24 cellular contexts compared by ENCODE assay signal in the genomic region with DNA sequence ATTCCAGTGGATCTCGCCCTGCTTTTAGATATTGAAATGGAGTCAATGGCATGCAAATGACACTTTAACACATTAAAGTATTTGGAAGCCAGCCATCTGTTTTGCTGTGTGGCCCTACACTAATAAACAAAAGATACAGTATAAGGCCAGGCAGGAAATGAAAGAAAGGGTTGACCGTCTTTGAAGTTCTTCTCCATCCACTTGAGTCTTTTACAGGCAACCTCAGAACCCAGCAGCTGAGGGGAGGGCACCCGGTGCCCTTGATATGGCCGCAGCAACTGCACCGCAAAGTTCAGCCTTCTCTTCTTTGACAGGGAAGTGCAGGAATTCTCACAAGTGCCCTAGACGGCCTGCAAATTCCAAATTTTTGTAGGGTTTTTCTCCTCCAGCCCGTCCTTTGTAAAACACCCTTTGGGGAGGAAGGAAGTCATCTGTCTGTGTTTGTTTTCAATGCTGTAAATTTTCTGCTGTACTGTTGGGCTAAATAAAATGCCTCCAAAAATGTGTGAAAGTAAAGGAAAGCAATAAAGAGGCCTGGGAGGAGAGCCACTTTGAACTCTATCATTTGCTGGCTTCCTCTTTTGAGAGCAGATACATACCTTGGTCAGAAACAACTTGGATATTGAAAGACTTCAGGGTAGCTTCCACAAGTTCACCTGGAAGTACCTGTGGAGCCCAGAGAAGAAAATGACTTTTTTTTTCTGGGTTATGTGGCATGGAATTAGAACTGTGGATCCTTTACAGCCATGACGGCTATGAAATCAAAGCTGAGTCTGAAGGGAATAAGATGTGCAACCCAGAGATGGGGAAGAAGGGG. TPM values are rescaled to one million over a fixed set of nuclear protein-coding genes. Genes with fewer than 3 reads are reported as not detected.
A peak's percentile ranks its signal among the peaks of the same experiment; 100 is the strongest.
DNase-seq lines count a peak whose midpoint lies in the region; ATAC-seq and TF ChIP-seq lines count a peak whose summit lies in the region.
"Had no signal": no experiment of that assay in that cellular context is flagged by ENCODE, and none has a peak within 500 bp of the region (broad histone marks: within the 10 kb centered on the region; RNA-seq: fewer than 3 reads in every experiment).

No MANE protein-coding gene starts in this region.

- H3K9me3 ChIP-seq in BLaER1 (peaks cover 32% of the 10 kb centered on the region), HAP-1 (no peaks in the 10 kb centered on the region), Panc1 (ENCODE audit: control insufficient read depth, insufficient read depth, low read depth, low read length) (no peaks in the 10 kb centered on the region)
- H3K9me3 ChIP-seq: upper lobe of right lung had no signal

- intact Hi-C loops in Panc1 (cut with micrococcal nuclease; ENCODE audit: unreplicated experiment) = loop anchor here (10.0 kb wide), 1 partner anchor 57 kb away; no protein-coding TSS in a partner anchor
- intact Hi-C loops in left cardiac atrium (cut with DNase I) = no loop called here

- no peaks in the 10 kb centered on the region for H4K20me1 ChIP-seq in BLaER1

- H3K9me3 Mint-ChIP-seq in natural killer cell treated with Interleukin-12 subunit alpha and Interleukin-12 subunit beta and Interleukin-15 and Interleukin-18, amount 100 ng/mL, for 72 hours = no peaks in the 10 kb centered on the region
- H3K9me3 Mint-ChIP-seq in HFFc6 = no peaks in the 10 kb centered on the region
- H3K9me3 Mint-ChIP-seq: stimulated activated memory B cell treated with anti-CD40 and anti-IgM and Interleukin-4, amounts not matched to agents 10 μg/mL and 1 μg/mL and 100 μg/mL, for 72 hours had no signal

- H3K4me1 ChIP-seq in BLaER1 = peaks cover 10% of the 10 kb centered on the region
- H3K4me1 ChIP-seq in HAP-1 = peaks cover 17% of the 10 kb centered on the region
- H3K4me1 ChIP-seq in Panc1 (ENCODE audit: control insufficient read depth, insufficient read depth, low read length) = peaks cover 51% of the 10 kb centered on the region
- H3K4me1 ChIP-seq: upper lobe of right lung had no signal

- CTCF ChIA-PET in Panc1 (lab: Charles Lee) = interaction anchor here (0.6 to 1.5 kb wide), 3 partner anchors 16 to 231 kb away, joined by 3 to 8 read pairs (median 7); no protein-coding TSS in a partner anchor

- H3K4me3 ChIP-seq in BLaER1 (no peak overlapping the region), HAP-1 (no peak overlapping the region), Panc1 (ENCODE audit: low read depth in 2 of 2, low read length in 2 of 2) (no peak overlapping the region)
- H3K4me3 ChIP-seq: hepatocyte, upper lobe of right lung had no signal

- TF ChIP-seq CTCF in Panc1 (IDR thresholded peaks at IDR 0.05) (no peak), HFFc6 (IDR thresholded peaks at IDR 0.05) (no peak)

- H3K27me3 Mint-ChIP-seq in natural killer cell treated with Interleukin-12 subunit alpha and Interleukin-12 subunit beta and Interleukin-15 and Interleukin-18, amount 100 ng/mL, for 72 hours = peaks cover 52 to 62% of the 10 kb centered on the region in 2 donors
- peaks cover 34% of the 10 kb centered on the region for H3K27me3 Mint-ChIP-seq in HFFc6 (ENCODE audit: insufficient read depth)

- no peaks in the 10 kb centered on the region for H3K36me3 ChIP-seq in BLaER1
- no peaks in the 10 kb centered on the region for H3K36me3 ChIP-seq in HAP-1 (replicated peaks)
- H3K36me3 ChIP-seq in Panc1 (ENCODE audit: control insufficient read depth, insufficient read depth, low read length) = no peaks in the 10 kb centered on the region
- H3K36me3 ChIP-seq: upper lobe of right lung had no signal

- H3K27ac Mint-ChIP-seq in natural killer cell treated with Interleukin-12 subunit alpha and Interleukin-12 subunit beta and Interleukin-15 and Interleukin-18, amount 100 ng/mL, for 72 hours = no peak overlapping the region
- no peak overlapping the region for H3K27ac Mint-ChIP-seq in HFFc6
- H3K27ac Mint-ChIP-seq: activated T-cell treated with anti-CD3 and anti-CD28 coated beads, Interleukin-2, amount 50 U/mL, for 72 hours; stimulated activated memory B cell treated with anti-CD40 and anti-IgM and Interleukin-4, amounts not matched to agents 10 μg/mL and 1 μg/mL and 100 μg/mL, for 72 hours had no signal

- H3K4me2 ChIP-seq in BLaER1 = peak overlapping the region; percentile 24; the same call in 1 of the 2 replicates
- H3K4me2 ChIP-seq: hepatocyte, KMS-11 had no signal

- H3K36me3 Mint-ChIP-seq in natural killer cell treated with Interleukin-12 subunit alpha and Interleukin-12 subunit beta and Interleukin-15 and Interleukin-18, amount 100 ng/mL, for 72 hours = peaks cover 4% of the 10 kb centered on the region
- peaks cover 1% of the 10 kb centered on the region; the same call in 1 of the 2 replicates for H3K36me3 Mint-ChIP-seq in HFFc6 (ENCODE audit: low read depth)
- H3K36me3 Mint-ChIP-seq: stimulated activated memory B cell treated with anti-CD40 and anti-IgM and Interleukin-4, amounts not matched to agents 10 μg/mL and 1 μg/mL and 100 μg/mL, for 72 hours had no signal

- DNase-seq in HAP-1 (ENCODE audit: low spot score in 2 of 2) = peak; percentile 49 to 58
- no peak for DNase-seq in Panc1 (ENCODE audit: low read depth, low spot score)
- peak; percentile 12 to 28 for DNase-seq in lung microvascular endothelial cell (ENCODE audit: low read depth in 2 of 2)
- DNase-seq in natural killer cell treated with Interleukin-12 subunit alpha and Interleukin-12 subunit beta and Interleukin-15 and Interleukin-18, amount 100 ng/mL, for 72 hours (ENCODE audit: low spot score) = no peak
- DNase-seq in HFFc6 = no peak
- no peak for DNase-seq in left cardiac atrium
- DNase-seq in activated CD4-positive, alpha-beta T cell treated with anti-CD3 and anti-CD28 coated beads, Interleukin-2, amount 50 U/mL, for 48 hours = no peak
- DNase-seq: activated naive CD4-positive, alpha-beta T cell; activated T-cell treated with anti-CD3 and anti-CD28 coated beads, Interleukin-2, amount 50 U/mL, for 72 hours; central memory CD4-positive, alpha-beta T cell; dermis blood vessel endothelial cell; DND-41; NCI-H146; PC-3; SHP77; stimulated activated CD4-positive, alpha-beta T cell treated with anti-CD3 and anti-CD28 coated beads, Interleukin-4, amount 100 ng/mL, for 4 hours; upper lobe of right lung had no signal

- H3K27me3 ChIP-seq in BLaER1 (no peaks in the 10 kb centered on the region), HAP-1 (ENCODE audit: low read depth) (no peaks in the 10 kb centered on the region), Panc1 (ENCODE audit: control insufficient read depth, insufficient read depth, low read length) (no peaks in the 10 kb centered on the region)

- ATAC-seq in Panc1 (no peak), left cardiac atrium (no peak)
- ATAC-seq in natural killer cell treated with Interleukin-12 subunit alpha and Interleukin-12 subunit beta and Interleukin-15 and Interleukin-18, amount 100 ng/mL, for 72 hours = no peak
- ATAC-seq: activated T-cell treated with anti-CD3 and anti-CD28 coated beads, Interleukin-2, amount 50 U/mL, for 72 hours; PC-3; stimulated activated memory B cell treated with anti-CD40 and anti-IgM and Interleukin-4, amounts not matched to agents 10 μg/mL and 1 μg/mL and 100 μg/mL, for 72 hours; upper lobe of right lung had no signal

- no peak overlapping the region for H3K4me3 Mint-ChIP-seq in natural killer cell treated with Interleukin-12 subunit alpha and Interleukin-12 subunit beta and Interleukin-15 and Interleukin-18, amount 100 ng/mL, for 72 hours
- no peak overlapping the region for H3K4me3 Mint-ChIP-seq in HFFc6
- H3K4me3 Mint-ChIP-seq: activated T-cell treated with anti-CD3 and anti-CD28 coated beads, Interleukin-2, amount 50 U/mL, for 72 hours; stimulated activated memory B cell treated with anti-CD40 and anti-IgM and Interleukin-4, amounts not matched to agents 10 μg/mL and 1 μg/mL and 100 μg/mL, for 72 hours had no signal

- in situ Hi-C loops in HAP-1 (cut with MboI; ENCODE audit: low sequenced_read_pairs) = no loop called here
- in situ Hi-C loops in Panc1 (cut with HindIII; ENCODE audit: low pct_unique_long_range_greater_than_20kb, low sequenced_read_pairs) = no loop called here

- no TSS peak for BruUV-seq in Panc1 (replicated peaks; lab: Mats Ljungman, UMichigan)

- H3K27ac ChIP-seq in BLaER1 = no peak overlapping the region
- H3K27ac ChIP-seq in Panc1 (ENCODE audit: low read length) = peak overlapping the region; percentile 71
- H3K27ac ChIP-seq: hepatocyte, KMS-11, upper lobe of right lung had no signal

- H3K9ac ChIP-seq in BLaER1 = no peak overlapping the region
- H3K9ac ChIP-seq: KMS-11 had no signal

- POLR2A ChIA-PET in Panc1 (lab: Charles Lee) = interaction anchor here (1.0 kb wide), 1 partner anchor 22 kb away, joined by 3 read pairs; no protein-coding TSS in a partner anchor

- peaks cover 9 to 31% of the 10 kb centered on the region in 2 donors for H3K4me1 Mint-ChIP-seq in natural killer cell treated with Interleukin-12 subunit alpha and Interleukin-12 subunit beta and Interleukin-15 and Interleukin-18, amount 100 ng/mL, for 72 hours (ENCODE audit: low read depth in 2 of 2)
- peaks cover 11% of the 10 kb centered on the region for H3K4me1 Mint-ChIP-seq in HFFc6 (ENCODE audit: low read depth)

RNA-seq across cellular contexts. Expression of a gene that starts 3.7 kb away (rescaled TPM):
- total RNA-seq in Panc1 (2021; ENCODE audit: unreplicated experiment) (8.8 TPM), lung microvascular endothelial cell (0.40 and 0.44 TPM in 2 replicates), left cardiac atrium (under 1 TPM; 0.12 to 0.26 TPM)
- 5.3 TPM for polyA plus RNA-seq in Panc1 (2012; ENCODE audit: insufficient read length)
- under 1 TPM; 0.36 to 0.78 TPM for total RNA-seq in natural killer cell treated with Interleukin-12 subunit alpha and Interleukin-12 subunit beta and Interleukin-15 and Interleukin-18, amount 100 ng/mL, for 72 hours
- total RNA-seq in HFFc6 (2021; fragmentation: NEBNext Ultra II Directional; extraction: Animal tissue kit (Norgen Biotek cat#: 25700)) = under 1 TPM; 0.28 to 0.81 (median 0.45) TPM
- total RNA-seq: A673, frontal cortex had no signal

RNA-seq across cellular contexts. Expression of a gene that starts 10.3 kb away (rescaled TPM):
- 2.9 TPM for total RNA-seq in Panc1 (2021; ENCODE audit: unreplicated experiment)
- 0.84 TPM for polyA plus RNA-seq in Panc1 (2012; ENCODE audit: insufficient read length)
- 0.20 and 0.22 TPM in 2 replicates for total RNA-seq in lung microvascular endothelial cell
- total RNA-seq in natural killer cell treated with Interleukin-12 subunit alpha and Interleukin-12 subunit beta and Interleukin-15 and Interleukin-18, amount 100 ng/mL, for 72 hours = not detected
- total RNA-seq in HFFc6 (2021; fragmentation: NEBNext Ultra II Directional; extraction: Animal tissue kit (Norgen Biotek cat#: 25700)) = under 1 TPM in 3 of 6 experiments, not detected in 3; 0.10 to 0.17 (median 0.14) TPM
- under 1 TPM; 0.13 to 0.38 TPM for total RNA-seq in left cardiac atrium
- total RNA-seq: A673; activated T-cell treated with anti-CD3 and anti-CD28 coated beads, Interleukin-2, amount 50 U/mL, for 72 hours; frontal cortex; hepatocyte had no signal

RNA-seq across cellular contexts. Expression of a gene that starts 38.4 kb away (rescaled TPM):
- 0.39 TPM for total RNA-seq in Panc1 (2021; ENCODE audit: unreplicated experiment)
- 0.45 TPM for polyA plus RNA-seq in Panc1 (2012; ENCODE audit: insufficient read length)
- total RNA-seq in lung microvascular endothelial cell = 0.22 and 0.79 TPM in 2 replicates
- total RNA-seq in natural killer cell treated with Interleukin-12 subunit alpha and Interleukin-12 subunit beta and Interleukin-15 and Interleukin-18, amount 100 ng/mL, for 72 hours = under 1 TPM in 1 of 2 donors, not detected in 1; 0.55 TPM
- total RNA-seq in HFFc6 (2021; fragmentation: NEBNext Ultra II Directional; extraction: Animal tissue kit (Norgen Biotek cat#: 25700)) = 1 to 10 TPM in 1 of 6 experiments, under 1 TPM in 5; 0.38 to 1.0 (median 0.47) TPM
- total RNA-seq in left cardiac atrium = 1 to 10 TPM in 1 of 2 donors, under 1 TPM in 1; 0.97 to 1.0 TPM
- total RNA-seq: A673, frontal cortex had no signal

RNA-seq across cellular contexts. Expression of a gene that starts 51.3 kb away (rescaled TPM):
- total RNA-seq in Panc1 (2021; ENCODE audit: unreplicated experiment) (3.9 TPM), lung microvascular endothelial cell (5.8 and 7.0 TPM in 2 replicates), left cardiac atrium (under 1 TPM in 1 of 2 donors, not detected in 1; 0.27 TPM)
- 3.0 TPM for polyA plus RNA-seq in Panc1 (2012; ENCODE audit: insufficient read length)
- total RNA-seq in natural killer cell treated with Interleukin-12 subunit alpha and Interleukin-12 subunit beta and Interleukin-15 and Interleukin-18, amount 100 ng/mL, for 72 hours = under 1 TPM; 0.33 to 0.64 TPM
- total RNA-seq in HFFc6 (2021; fragmentation: NEBNext Ultra II Directional; extraction: Animal tissue kit (Norgen Biotek cat#: 25700)) = 1 to 10 TPM; 2.0 to 3.8 (median 2.8) TPM
- total RNA-seq: A673, frontal cortex had no signal

RNA-seq across cellular contexts. Expression of a gene that starts 55.4 kb away (rescaled TPM):
- total RNA-seq in Panc1 (2021; ENCODE audit: unreplicated experiment) (3.3 TPM), lung microvascular endothelial cell (2.0 and 2.4 TPM in 2 replicates), left cardiac atrium (not detected)
- polyA plus RNA-seq in Panc1 (2012; ENCODE audit: insufficient read length) = 4.8 TPM
- total RNA-seq in natural killer cell treated with Interleukin-12 subunit alpha and Interleukin-12 subunit beta and Interleukin-15 and Interleukin-18, amount 100 ng/mL, for 72 hours = under 1 TPM in 1 of 2 donors, not detected in 1; 0.81 TPM
- total RNA-seq in HFFc6 (2021; fragmentation: NEBNext Ultra II Directional; extraction: Animal tissue kit (Norgen Biotek cat#: 25700)) = 1 to 10 TPM; 2.3 to 3.8 (median 2.8) TPM
- total RNA-seq: A673, frontal cortex, hepatocyte had no signal
- polyA plus RNA-seq: liver had no signal

Comparison
In these comparisons a context has a peak if more than half of its experiments do, and no peak if none do; other contexts are left out.
1. DNase-seq: peak in HAP-1 (2 of 2) and lung microvascular endothelial cell (2 of 2); none in Panc1 (single experiment), natural killer cell treated with Interleukin-12 subunit alpha and Interleukin-12 subunit beta and Interleukin-15 and Interleukin-18, amount 100 ng/mL, for 72 hours (single experiment), HFFc6 (single experiment), left cardiac atrium (single experiment) and activated CD4-positive, alpha-beta T cell treated with anti-CD3 and anti-CD28 coated beads, Interleukin-2, amount 50 U/mL, for 48 hours (0 of 2).